Comparison of ENCODE assay signal across 1 cellular context in the genomic region with DNA sequence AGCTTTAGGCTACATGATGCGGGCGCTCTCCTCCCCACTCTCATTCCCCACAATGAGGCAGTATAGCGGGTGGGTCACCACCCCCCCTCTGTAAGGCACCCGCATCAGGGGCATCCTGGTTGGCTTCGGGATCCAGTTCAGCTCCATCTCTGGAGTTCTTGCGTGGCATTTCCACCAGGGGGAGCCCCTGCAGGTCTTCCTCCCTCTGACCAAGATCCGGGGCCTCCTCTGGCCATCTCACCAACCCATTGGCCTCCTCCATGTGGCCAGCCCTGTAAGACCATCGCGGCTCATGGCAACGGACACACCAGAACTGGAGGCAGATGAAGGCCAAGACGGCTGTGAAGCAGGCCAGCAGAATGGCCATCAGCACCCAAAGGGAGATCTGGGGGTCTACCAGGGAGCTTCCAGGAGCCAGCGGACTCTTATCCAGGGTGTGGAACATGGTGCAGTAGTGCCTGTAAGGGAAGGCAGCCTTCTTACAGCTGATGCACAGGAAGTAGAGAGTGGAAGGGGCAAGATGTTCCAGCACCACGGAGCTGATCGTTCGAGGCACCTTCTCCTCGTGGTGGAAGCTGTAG.
TF ChIP-seq lines count a peak whose summit lies in the region.

No MANE protein-coding gene starts in this region.

TF ChIP-seq in H1, 55 proteins besides CTCF, POLR2A, EP300 and RAD21:
- TF ChIP-seq, protein P1, sequence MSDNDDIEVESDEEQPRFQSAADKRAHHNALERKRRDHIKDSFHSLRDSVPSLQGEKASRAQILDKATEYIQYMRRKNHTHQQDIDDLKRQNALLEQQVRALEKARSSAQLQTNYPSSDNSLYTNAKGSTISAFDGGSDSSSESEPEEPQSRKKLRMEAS (IDR thresholded peaks at IDR 0.05) = peak; percentile 41; the same call in 1 of the 2 replicates
- no peak for TF ChIP-seq RBBP5 (IDR thresholded peaks at IDR 0.05; ENCODE audit: borderline replicate concordance, low read depth, low read length)
